In the genomic region with DNA sequence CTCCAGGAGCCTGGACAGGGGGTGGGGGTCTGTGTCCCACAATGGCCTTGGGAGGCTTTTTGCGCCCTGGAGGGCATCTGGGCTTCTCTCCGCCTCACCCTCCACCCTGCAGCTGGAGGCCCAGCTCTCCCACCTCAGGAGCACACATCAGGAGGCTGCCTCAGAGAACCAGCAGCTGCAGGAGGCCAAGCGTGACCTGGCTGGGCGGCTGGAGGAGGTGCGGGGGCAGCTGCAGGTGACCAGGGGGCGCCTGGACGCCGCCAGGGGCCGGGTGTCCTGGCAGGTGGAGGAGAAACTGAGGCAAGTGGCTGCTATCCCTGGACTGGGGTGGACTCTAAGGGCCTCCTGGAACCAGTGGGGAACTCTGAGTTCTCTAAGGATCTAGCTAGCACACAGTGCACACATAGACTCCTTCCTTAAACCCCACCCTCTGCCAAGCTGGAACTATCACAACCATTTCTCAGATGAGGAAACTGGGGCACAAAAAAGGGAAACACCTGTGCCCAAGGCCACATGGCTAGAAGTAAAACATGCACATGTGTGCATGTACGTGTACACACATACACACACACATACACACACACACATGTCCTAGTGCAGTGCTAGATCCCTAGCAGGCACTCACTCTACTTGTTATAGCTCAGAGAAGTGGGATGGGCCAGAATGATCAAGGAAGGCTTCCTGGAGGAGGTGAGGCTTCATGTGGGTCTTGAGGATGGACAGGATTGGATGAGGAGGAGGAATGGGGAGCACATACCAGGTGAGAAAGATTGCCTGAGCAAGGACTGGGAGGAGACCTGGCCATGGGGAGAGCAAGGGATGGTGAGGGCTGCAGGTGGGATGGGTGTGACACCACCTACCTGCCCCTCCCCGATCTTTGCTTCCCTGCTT, we compare ENCODE assay signal across 2 cellular contexts.
TF ChIP-seq lines count a peak whose summit lies in the region.

No MANE protein-coding gene starts in this region.

TF ChIP-seq in HEK293, 187 proteins besides CTCF, POLR2A, EP300 and RAD21:
- TF ChIP-seq ZIC2 (tag by site-specific recombination; IDR thresholded peaks at IDR 0.05) (peak; percentile 68), ZNF433 (tag by site-specific recombination; IDR thresholded peaks at IDR 0.05; ENCODE audit: low read depth) (no peak), GLIS1 (tag by site-specific recombination; IDR thresholded peaks at IDR 0.05) (0 out of 2 replicates have a peak, but pooled peaks have one; percentile 20), ZNF302 (tag by site-specific recombination; IDR thresholded peaks at IDR 0.05; ENCODE audit: low read depth) (no peak)
- TF ChIP-seq, protein P1, sequence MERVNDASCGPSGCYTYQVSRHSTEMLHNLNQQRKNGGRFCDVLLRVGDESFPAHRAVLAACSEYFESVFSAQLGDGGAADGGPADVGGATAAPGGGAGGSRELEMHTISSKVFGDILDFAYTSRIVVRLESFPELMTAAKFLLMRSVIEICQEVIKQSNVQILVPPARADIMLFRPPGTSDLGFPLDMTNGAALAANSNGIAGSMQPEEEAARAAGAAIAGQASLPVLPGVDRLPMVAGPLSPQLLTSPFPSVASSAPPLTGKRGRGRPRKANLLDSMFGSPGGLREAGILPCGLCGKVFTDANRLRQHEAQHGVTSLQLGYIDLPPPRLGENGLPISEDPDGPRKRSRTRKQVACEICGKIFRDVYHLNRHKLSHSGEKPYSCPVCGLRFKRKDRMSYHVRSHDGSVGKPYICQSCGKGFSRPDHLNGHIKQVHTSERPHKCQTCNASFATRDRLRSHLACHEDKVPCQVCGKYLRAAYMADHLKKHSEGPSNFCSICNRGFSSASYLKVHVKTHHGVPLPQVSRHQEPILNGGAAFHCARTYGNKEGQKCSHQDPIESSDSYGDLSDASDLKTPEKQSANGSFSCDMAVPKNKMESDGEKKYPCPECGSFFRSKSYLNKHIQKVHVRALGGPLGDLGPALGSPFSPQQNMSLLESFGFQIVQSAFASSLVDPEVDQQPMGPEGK (tag by site-specific recombination; IDR thresholded peaks at IDR 0.05), result no peak

TF ChIP-seq in H1, 55 proteins besides CTCF, POLR2A, EP300 and RAD21:
- TF ChIP-seq MAFK (IDR thresholded peaks at IDR 0.05; ENCODE audit: low read depth, low read length), result no peak
- TF ChIP-seq POLR2AphosphoS5 (IDR thresholded peaks at IDR 0.05; ENCODE audit: low read depth, low read length), result no peak
- no peak for TF ChIP-seq CREB1 (IDR thresholded peaks at IDR 0.05)
- no peak for TF ChIP-seq KDM1A (IDR thresholded peaks at IDR 0.05; ENCODE audit: borderline replicate concordance, low read length)
- TF ChIP-seq, protein P2, sequence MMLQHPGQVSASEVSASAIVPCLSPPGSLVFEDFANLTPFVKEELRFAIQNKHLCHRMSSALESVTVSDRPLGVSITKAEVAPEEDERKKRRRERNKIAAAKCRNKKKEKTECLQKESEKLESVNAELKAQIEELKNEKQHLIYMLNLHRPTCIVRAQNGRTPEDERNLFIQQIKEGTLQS (IDR thresholded peaks at IDR 0.05; ENCODE audit: insufficient read depth, low read depth, low read length), result no peak
- no peak for TF ChIP-seq NANOG (IDR thresholded peaks at IDR 0.05; ENCODE audit: insufficient read depth, low read depth, low read length, poor library complexity, severe bottlenecking)
- TF ChIP-seq, protein P3, sequence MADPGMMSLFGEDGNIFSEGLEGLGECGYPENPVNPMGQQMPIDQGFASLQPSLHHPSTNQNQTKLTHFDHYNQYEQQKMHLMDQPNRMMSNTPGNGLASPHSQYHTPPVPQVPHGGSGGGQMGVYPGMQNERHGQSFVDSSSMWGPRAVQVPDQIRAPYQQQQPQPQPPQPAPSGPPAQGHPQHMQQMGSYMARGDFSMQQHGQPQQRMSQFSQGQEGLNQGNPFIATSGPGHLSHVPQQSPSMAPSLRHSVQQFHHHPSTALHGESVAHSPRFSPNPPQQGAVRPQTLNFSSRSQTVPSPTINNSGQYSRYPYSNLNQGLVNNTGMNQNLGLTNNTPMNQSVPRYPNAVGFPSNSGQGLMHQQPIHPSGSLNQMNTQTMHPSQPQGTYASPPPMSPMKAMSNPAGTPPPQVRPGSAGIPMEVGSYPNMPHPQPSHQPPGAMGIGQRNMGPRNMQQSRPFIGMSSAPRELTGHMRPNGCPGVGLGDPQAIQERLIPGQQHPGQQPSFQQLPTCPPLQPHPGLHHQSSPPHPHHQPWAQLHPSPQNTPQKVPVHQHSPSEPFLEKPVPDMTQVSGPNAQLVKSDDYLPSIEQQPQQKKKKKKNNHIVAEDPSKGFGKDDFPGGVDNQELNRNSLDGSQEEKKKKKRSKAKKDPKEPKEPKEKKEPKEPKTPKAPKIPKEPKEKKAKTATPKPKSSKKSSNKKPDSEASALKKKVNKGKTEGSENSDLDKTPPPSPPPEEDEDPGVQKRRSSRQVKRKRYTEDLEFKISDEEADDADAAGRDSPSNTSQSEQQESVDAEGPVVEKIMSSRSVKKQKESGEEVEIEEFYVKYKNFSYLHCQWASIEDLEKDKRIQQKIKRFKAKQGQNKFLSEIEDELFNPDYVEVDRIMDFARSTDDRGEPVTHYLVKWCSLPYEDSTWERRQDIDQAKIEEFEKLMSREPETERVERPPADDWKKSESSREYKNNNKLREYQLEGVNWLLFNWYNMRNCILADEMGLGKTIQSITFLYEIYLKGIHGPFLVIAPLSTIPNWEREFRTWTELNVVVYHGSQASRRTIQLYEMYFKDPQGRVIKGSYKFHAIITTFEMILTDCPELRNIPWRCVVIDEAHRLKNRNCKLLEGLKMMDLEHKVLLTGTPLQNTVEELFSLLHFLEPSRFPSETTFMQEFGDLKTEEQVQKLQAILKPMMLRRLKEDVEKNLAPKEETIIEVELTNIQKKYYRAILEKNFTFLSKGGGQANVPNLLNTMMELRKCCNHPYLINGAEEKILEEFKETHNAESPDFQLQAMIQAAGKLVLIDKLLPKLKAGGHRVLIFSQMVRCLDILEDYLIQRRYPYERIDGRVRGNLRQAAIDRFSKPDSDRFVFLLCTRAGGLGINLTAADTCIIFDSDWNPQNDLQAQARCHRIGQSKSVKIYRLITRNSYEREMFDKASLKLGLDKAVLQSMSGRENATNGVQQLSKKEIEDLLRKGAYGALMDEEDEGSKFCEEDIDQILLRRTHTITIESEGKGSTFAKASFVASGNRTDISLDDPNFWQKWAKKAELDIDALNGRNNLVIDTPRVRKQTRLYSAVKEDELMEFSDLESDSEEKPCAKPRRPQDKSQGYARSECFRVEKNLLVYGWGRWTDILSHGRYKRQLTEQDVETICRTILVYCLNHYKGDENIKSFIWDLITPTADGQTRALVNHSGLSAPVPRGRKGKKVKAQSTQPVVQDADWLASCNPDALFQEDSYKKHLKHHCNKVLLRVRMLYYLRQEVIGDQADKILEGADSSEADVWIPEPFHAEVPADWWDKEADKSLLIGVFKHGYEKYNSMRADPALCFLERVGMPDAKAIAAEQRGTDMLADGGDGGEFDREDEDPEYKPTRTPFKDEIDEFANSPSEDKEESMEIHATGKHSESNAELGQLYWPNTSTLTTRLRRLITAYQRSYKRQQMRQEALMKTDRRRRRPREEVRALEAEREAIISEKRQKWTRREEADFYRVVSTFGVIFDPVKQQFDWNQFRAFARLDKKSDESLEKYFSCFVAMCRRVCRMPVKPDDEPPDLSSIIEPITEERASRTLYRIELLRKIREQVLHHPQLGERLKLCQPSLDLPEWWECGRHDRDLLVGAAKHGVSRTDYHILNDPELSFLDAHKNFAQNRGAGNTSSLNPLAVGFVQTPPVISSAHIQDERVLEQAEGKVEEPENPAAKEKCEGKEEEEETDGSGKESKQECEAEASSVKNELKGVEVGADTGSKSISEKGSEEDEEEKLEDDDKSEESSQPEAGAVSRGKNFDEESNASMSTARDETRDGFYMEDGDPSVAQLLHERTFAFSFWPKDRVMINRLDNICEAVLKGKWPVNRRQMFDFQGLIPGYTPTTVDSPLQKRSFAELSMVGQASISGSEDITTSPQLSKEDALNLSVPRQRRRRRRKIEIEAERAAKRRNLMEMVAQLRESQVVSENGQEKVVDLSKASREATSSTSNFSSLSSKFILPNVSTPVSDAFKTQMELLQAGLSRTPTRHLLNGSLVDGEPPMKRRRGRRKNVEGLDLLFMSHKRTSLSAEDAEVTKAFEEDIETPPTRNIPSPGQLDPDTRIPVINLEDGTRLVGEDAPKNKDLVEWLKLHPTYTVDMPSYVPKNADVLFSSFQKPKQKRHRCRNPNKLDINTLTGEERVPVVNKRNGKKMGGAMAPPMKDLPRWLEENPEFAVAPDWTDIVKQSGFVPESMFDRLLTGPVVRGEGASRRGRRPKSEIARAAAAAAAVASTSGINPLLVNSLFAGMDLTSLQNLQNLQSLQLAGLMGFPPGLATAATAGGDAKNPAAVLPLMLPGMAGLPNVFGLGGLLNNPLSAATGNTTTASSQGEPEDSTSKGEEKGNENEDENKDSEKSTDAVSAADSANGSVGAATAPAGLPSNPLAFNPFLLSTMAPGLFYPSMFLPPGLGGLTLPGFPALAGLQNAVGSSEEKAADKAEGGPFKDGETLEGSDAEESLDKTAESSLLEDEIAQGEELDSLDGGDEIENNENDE (IDR thresholded peaks at IDR 0.05; ENCODE audit: insufficient replicate concordance, low read length), result no peak
- TF ChIP-seq TAF1 (IDR thresholded peaks at IDR 0.05; ENCODE audit: low read depth, low read length), result no peak
- no peak for TF ChIP-seq CTBP2 (IDR thresholded peaks at IDR 0.05; ENCODE audit: borderline replicate concordance, insufficient read depth, insufficient read length, low read length)
- TF ChIP-seq KDM4A (IDR thresholded peaks at IDR 0.05; ENCODE audit: low read depth, low read length, severe bottlenecking), result no peak
- TF ChIP-seq POU5F1 (IDR thresholded peaks at IDR 0.05; ENCODE audit: low read depth, low read length), result no peak
- no peak for TF ChIP-seq SIX5 (IDR thresholded peaks at IDR 0.05; ENCODE audit: low read depth, low read length)
- no peak for TF ChIP-seq CEBPB (IDR thresholded peaks at IDR 0.05; ENCODE audit: low read depth, low read length)
- no peak for TF ChIP-seq RFX5 (IDR thresholded peaks at IDR 0.05; ENCODE audit: borderline replicate concordance, low read depth, low read length)
- TF ChIP-seq SUZ12 (IDR thresholded peaks at IDR 0.05; ENCODE audit: low read length), result no peak
- TF ChIP-seq GTF2F1 (IDR thresholded peaks at IDR 0.05; ENCODE audit: borderline replicate concordance, low read depth, low read length), result no peak
- TF ChIP-seq SP1 (IDR thresholded peaks at IDR 0.05; ENCODE audit: low read depth, low read length), result no peak
- TF ChIP-seq TBP (IDR thresholded peaks at IDR 0.05; ENCODE audit: low read depth, low read length), result no peak
